In genomic region chr11:121892131-121892681, GRCh38 we compare ENCODE assay signal across 13 cellular contexts.
A peak's percentile ranks its signal among the peaks of the same experiment; 100 is the strongest.
DNase-seq lines count a peak whose midpoint lies in the region; ATAC-seq and TF ChIP-seq lines count a peak whose summit lies in the region.
"Had no signal": no experiment of that assay in that cellular context is flagged by ENCODE, and none has a peak within 500 bp of the region (broad histone marks: within the 10 kb centered on the region; RNA-seq: fewer than 3 reads in every experiment).

No MANE protein-coding gene starts in this region.

- no peak for TF ChIP-seq CTCF in AG09309 (IDR thresholded peaks at IDR 0.05; ENCODE audit: control insufficient read depth, insufficient read depth, low read depth, low read length, missing control alignments)
- TF ChIP-seq CTCF in cardiac fibroblast (IDR thresholded peaks at IDR 0.05; ENCODE audit: low read depth, low read length), result no peak
- no peak for TF ChIP-seq CTCF in CD8-positive, alpha-beta T cell (IDR thresholded peaks at IDR 0.05)

- H3K9me3 ChIP-seq in CD8-positive, alpha-beta T cell (ENCODE audit: low read length), result no peaks in the 10 kb centered on the region
- H3K9me3 ChIP-seq: heart right ventricle had no signal

- no peaks in the 10 kb centered on the region for H3K9me3 Mint-ChIP-seq in activated T-helper 1 cell treated with anti-CD3 and anti-CD28 coated beads, Interleukin-12 subunit alpha, Interleukin-12 subunit beta, Interleukin-2, Interleukin-4 antibody, amounts not matched to agents 30 ng/mL and 10 ng/mL and 1 ng/mL, durations not matched to agents 14 hours and 24 hours and 36 hours
- no peaks in the 10 kb centered on the region for H3K9me3 Mint-ChIP-seq in CD8-positive, alpha-beta T cell
- H3K9me3 Mint-ChIP-seq: natural killer cell had no signal

- no peaks in the 10 kb centered on the region for H3K27me3 ChIP-seq in CD8-positive, alpha-beta T cell (ENCODE audit: insufficient read depth, low read length)
- H3K27me3 ChIP-seq: heart right ventricle had no signal

- H3K4me3 Mint-ChIP-seq in activated T-helper 1 cell treated with anti-CD3 and anti-CD28 coated beads, Interleukin-12 subunit alpha, Interleukin-12 subunit beta, Interleukin-2, Interleukin-4 antibody, amounts not matched to agents 30 ng/mL and 10 ng/mL and 1 ng/mL, durations not matched to agents 14 hours and 24 hours and 36 hours, result no peak overlapping the region
- no peak overlapping the region for H3K4me3 Mint-ChIP-seq in CD8-positive, alpha-beta T cell
- H3K4me3 Mint-ChIP-seq: B cell, natural killer cell had no signal

- H3K4me1 ChIP-seq in CD8-positive, alpha-beta T cell (ENCODE audit: insufficient read depth, low read length), result no peaks in the 10 kb centered on the region

- POLR2A ChIA-PET in CD8-positive, alpha-beta T cell (lab: Charles Lee), result no interaction called here

- no peak overlapping the region for H3K27ac Mint-ChIP-seq in activated T-helper 1 cell treated with anti-CD3 and anti-CD28 coated beads, Interleukin-12 subunit alpha, Interleukin-12 subunit beta, Interleukin-2, Interleukin-4 antibody, amounts not matched to agents 30 ng/mL and 10 ng/mL and 1 ng/mL, durations not matched to agents 14 hours and 24 hours and 36 hours
- no peak overlapping the region for H3K27ac Mint-ChIP-seq in CD8-positive, alpha-beta T cell
- H3K27ac Mint-ChIP-seq: B cell, natural killer cell had no signal

- no peaks in the 10 kb centered on the region for H3K36me3 Mint-ChIP-seq in activated T-helper 1 cell treated with anti-CD3 and anti-CD28 coated beads, Interleukin-12 subunit alpha, Interleukin-12 subunit beta, Interleukin-2, Interleukin-4 antibody, amounts not matched to agents 30 ng/mL and 10 ng/mL and 1 ng/mL, durations not matched to agents 14 hours and 24 hours and 36 hours (ENCODE audit: low read depth)
- no peaks in the 10 kb centered on the region for H3K36me3 Mint-ChIP-seq in CD8-positive, alpha-beta T cell
- H3K36me3 Mint-ChIP-seq: natural killer cell had no signal

- TF ChIP-seq RAD21 in Ishikawa (IDR thresholded peaks at IDR 0.05; ENCODE audit: low read depth), result peak; percentile 13; the same call in 1 of the 2 replicates

- no peak overlapping the region for H3K4me3 ChIP-seq in AG09309 (ENCODE audit: control insufficient read depth, low read depth, low read length)
- H3K4me3 ChIP-seq in cardiac fibroblast (replicated peaks in 1 of 2; ENCODE audit: low read depth in 2 of 2, low read length in 2 of 2), result no peak overlapping the region
- no peak overlapping the region for H3K4me3 ChIP-seq in CD8-positive, alpha-beta T cell (ENCODE audit: low read depth, low read length)
- H3K4me3 ChIP-seq: heart right ventricle had no signal

- CTCF ChIA-PET in CD8-positive, alpha-beta T cell (lab: Charles Lee), result no interaction called here

- intact Hi-C loops in activated T-helper 1 cell treated with anti-CD3 and anti-CD28 coated beads, Interleukin-12 subunit alpha, Interleukin-12 subunit beta, Interleukin-2, Interleukin-4 antibody, amounts not matched to agents 30 ng/mL and 10 ng/mL and 1 ng/mL, durations not matched to agents 14 hours and 24 hours and 36 hours (cut with micrococcal nuclease), result no loop called here
- intact Hi-C loops in CD8-positive, alpha-beta T cell (cut with DNase I, micrococcal nuclease), result no loop called here

- ATAC-seq in CD8-positive, alpha-beta T cell, result no peak
- ATAC-seq in HG02885 (IDR thresholded peaks at IDR 0.05; ENCODE audit: poor library complexity, unreplicated experiment), result no peak
- ATAC-seq: natural killer cell had no signal

- H3K4me1 Mint-ChIP-seq in activated T-helper 1 cell treated with anti-CD3 and anti-CD28 coated beads, Interleukin-12 subunit alpha, Interleukin-12 subunit beta, Interleukin-2, Interleukin-4 antibody, amounts not matched to agents 30 ng/mL and 10 ng/mL and 1 ng/mL, durations not matched to agents 14 hours and 24 hours and 36 hours (ENCODE audit: low read depth), result no peaks in the 10 kb centered on the region
- no peaks in the 10 kb centered on the region for H3K4me1 Mint-ChIP-seq in CD8-positive, alpha-beta T cell (ENCODE audit: low read depth)
- H3K4me1 Mint-ChIP-seq: B cell, natural killer cell had no signal

- DNase-seq in AG09309 (ENCODE audit: low read depth) (peak; percentile 83), cardiac fibroblast (ENCODE audit: low read depth in 2 of 2) (peak; percentile 82 to 89), iPS-NIHi11 (ENCODE audit: low spot score) (peak; percentile 38), NOMO-1 treated with DMSO at 0.1 percent for 48 hours (lab: John Stamatoyannopoulos, UW; ENCODE audit: unreplicated experiment) (no peak)
- no peak for DNase-seq in activated T-helper 1 cell treated with anti-CD3 and anti-CD28 coated beads, Interleukin-12 subunit alpha, Interleukin-12 subunit beta, Interleukin-2, Interleukin-4 antibody, amounts not matched to agents 30 ng/mL and 10 ng/mL and 1 ng/mL, durations not matched to agents 14 hours and 24 hours and 36 hours (ENCODE audit: low spot score)
- no peak for DNase-seq in CD8-positive, alpha-beta T cell
- DNase-seq: natural killer cell; NCI-H2081 treated with DMSO at 0.1 percent for 48 hours; stimulated activated CD4-positive, alpha-beta T cell treated with anti-CD3 and anti-CD28 coated beads, Interleukin-2, amount 100 ng/mL, for 24 hours had no signal

- TF ChIP-seq EP300 in Ishikawa (IDR thresholded peaks at IDR 0.05; ENCODE audit: borderline replicate concordance), result peak; percentile 93

- H3K36me3 ChIP-seq in CD8-positive, alpha-beta T cell (ENCODE audit: insufficient read depth, low read length), result no peaks in the 10 kb centered on the region
- H3K36me3 ChIP-seq: heart right ventricle had no signal

- no peaks in the 10 kb centered on the region for H3K27me3 Mint-ChIP-seq in activated T-helper 1 cell treated with anti-CD3 and anti-CD28 coated beads, Interleukin-12 subunit alpha, Interleukin-12 subunit beta, Interleukin-2, Interleukin-4 antibody, amounts not matched to agents 30 ng/mL and 10 ng/mL and 1 ng/mL, durations not matched to agents 14 hours and 24 hours and 36 hours (ENCODE audit: insufficient read depth)
- no peaks in the 10 kb centered on the region for H3K27me3 Mint-ChIP-seq in CD8-positive, alpha-beta T cell (ENCODE audit: low read depth)

- H3K27ac ChIP-seq in CD8-positive, alpha-beta T cell (ENCODE audit: low read depth, low read length), result no peak overlapping the region

TF ChIP-seq in Ishikawa, 13 proteins besides CTCF, POLR2A, EP300 and RAD21:
- TF ChIP-seq YY1 (IDR thresholded peaks at IDR 0.05; ENCODE audit: low read depth) (0 out of 2 replicates have a peak, but pooled peaks have one; percentile 38), REST (IDR thresholded peaks at IDR 0.05; ENCODE audit: low read depth) (no peak), USF1 (IDR thresholded peaks at IDR 0.05) (no peak), TCF12 (IDR thresholded peaks at IDR 0.05; ENCODE audit: low read depth) (peak; percentile 96), TAF1 (IDR thresholded peaks at IDR 0.05; ENCODE audit: low read depth) (no peak), MAX (IDR thresholded peaks at IDR 0.05) (peak; percentile 33; the same call in 1 of the 2 replicates), FOXM1 (IDR thresholded peaks at IDR 0.05; ENCODE audit: borderline replicate concordance, low read depth) (peak; percentile 85), TEAD4 (IDR thresholded peaks at IDR 0.05) (peak; percentile 76), CREB1 (IDR thresholded peaks at IDR 0.05; ENCODE audit: low read depth) (no peak), ZBTB7A (IDR thresholded peaks at IDR 0.05; ENCODE audit: low read depth) (no peak), EGR1 (IDR thresholded peaks at IDR 0.05) (no peak), NFIC (IDR thresholded peaks at IDR 0.05) (peak; percentile 98), CEBPB (IDR thresholded peaks at IDR 0.05) (no peak)

Comparison
In these comparisons a context has a peak if more than half of its experiments do, and no peak if none do; other contexts are left out.
1. DNase-seq: peak in AG09309 (single experiment), cardiac fibroblast (2 of 2) and iPS-NIHi11 (single experiment); none in activated T-helper 1 cell treated with anti-CD3 and anti-CD28 coated beads, Interleukin-12 subunit alpha, Interleukin-12 subunit beta, Interleukin-2, Interleukin-4 antibody, amounts not matched to agents 30 ng/mL and 10 ng/mL and 1 ng/mL, durations not matched to agents 14 hours and 24 hours and 36 hours (single experiment), CD8-positive, alpha-beta T cell (0 of 7) and NOMO-1 treated with DMSO at 0.1 percent for 48 hours (single experiment).